In the genomic region with DNA sequence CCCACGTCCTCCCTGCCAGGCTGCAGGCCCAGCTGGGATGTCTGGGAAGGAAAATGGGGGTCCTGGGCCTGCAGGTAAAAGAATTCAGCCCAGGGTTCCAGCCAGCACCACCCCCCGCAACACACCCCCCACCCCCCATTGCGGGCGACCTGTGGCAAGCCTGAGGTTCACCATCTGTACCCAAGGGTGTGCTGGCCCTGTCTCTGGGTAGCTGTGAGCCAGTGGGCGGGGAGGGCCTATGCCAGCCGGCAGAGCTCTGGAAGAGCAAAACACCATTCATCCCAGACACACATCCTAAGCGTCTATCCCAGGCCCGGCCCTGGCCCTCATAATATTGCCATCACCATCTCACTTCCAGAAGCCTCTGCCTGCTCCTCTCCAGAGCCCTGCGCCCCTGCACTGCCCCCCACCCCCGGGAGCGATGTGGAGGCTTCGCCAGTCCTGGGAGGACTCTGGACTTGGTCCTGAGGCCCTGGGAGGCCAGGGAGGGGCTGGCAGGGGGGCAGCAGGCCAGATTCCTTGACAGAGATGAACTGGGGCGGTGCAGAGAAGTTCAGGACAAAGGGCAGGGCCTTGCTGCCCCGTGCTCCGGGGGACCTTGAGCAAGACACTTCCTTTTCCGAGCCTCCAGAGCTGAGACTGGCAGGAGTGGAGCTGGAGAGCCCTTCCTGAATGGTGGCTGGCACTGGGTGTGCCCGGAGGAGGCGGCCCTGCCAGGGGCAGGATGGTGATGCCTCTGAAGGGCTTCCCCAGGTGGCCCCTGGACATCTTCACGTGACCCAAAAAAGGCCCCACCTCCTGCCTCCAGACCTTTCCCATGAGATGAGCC, we compare ENCODE assay signal across 1 cellular context.
TF ChIP-seq lines count a peak whose summit lies in the region.

No MANE protein-coding gene starts in this region.

TF ChIP-seq in GM23338, 12 proteins besides CTCF, POLR2A, EP300 and RAD21 (continued from another document):
- TF ChIP-seq, protein P1, sequence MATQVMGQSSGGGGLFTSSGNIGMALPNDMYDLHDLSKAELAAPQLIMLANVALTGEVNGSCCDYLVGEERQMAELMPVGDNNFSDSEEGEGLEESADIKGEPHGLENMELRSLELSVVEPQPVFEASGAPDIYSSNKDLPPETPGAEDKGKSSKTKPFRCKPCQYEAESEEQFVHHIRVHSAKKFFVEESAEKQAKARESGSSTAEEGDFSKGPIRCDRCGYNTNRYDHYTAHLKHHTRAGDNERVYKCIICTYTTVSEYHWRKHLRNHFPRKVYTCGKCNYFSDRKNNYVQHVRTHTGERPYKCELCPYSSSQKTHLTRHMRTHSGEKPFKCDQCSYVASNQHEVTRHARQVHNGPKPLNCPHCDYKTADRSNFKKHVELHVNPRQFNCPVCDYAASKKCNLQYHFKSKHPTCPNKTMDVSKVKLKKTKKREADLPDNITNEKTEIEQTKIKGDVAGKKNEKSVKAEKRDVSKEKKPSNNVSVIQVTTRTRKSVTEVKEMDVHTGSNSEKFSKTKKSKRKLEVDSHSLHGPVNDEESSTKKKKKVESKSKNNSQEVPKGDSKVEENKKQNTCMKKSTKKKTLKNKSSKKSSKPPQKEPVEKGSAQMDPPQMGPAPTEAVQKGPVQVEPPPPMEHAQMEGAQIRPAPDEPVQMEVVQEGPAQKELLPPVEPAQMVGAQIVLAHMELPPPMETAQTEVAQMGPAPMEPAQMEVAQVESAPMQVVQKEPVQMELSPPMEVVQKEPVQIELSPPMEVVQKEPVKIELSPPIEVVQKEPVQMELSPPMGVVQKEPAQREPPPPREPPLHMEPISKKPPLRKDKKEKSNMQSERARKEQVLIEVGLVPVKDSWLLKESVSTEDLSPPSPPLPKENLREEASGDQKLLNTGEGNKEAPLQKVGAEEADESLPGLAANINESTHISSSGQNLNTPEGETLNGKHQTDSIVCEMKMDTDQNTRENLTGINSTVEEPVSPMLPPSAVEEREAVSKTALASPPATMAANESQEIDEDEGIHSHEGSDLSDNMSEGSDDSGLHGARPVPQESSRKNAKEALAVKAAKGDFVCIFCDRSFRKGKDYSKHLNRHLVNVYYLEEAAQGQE (IDR thresholded peaks at IDR 0.05; ENCODE audit: unreplicated experiment), result no peak
- TF ChIP-seq ZNF331 (CRISPR knock-in tag; IDR thresholded peaks at IDR 0.05; ENCODE audit: low read depth) (no peak), EZH2 (IDR thresholded peaks at IDR 0.05; ENCODE audit: low read depth, unreplicated experiment) (no peak), JUNB (IDR thresholded peaks at IDR 0.05; ENCODE audit: unreplicated experiment) (no peak), ZNF114 (CRISPR knock-in tag; IDR thresholded peaks at IDR 0.05) (no peak), EZH2phosphoT487 (IDR thresholded peaks at IDR 0.05; ENCODE audit: unreplicated experiment) (no peak), NANOG (IDR thresholded peaks at IDR 0.05; ENCODE audit: borderline replicate concordance) (no peak), CREB1 (CRISPR knock-in tag; IDR thresholded peaks at IDR 0.05; ENCODE audit: low read depth) (no peak), POLR2AphosphoS5 (IDR thresholded peaks at IDR 0.05; ENCODE audit: low read depth) (no peak)
- TF ChIP-seq, protein P2, sequence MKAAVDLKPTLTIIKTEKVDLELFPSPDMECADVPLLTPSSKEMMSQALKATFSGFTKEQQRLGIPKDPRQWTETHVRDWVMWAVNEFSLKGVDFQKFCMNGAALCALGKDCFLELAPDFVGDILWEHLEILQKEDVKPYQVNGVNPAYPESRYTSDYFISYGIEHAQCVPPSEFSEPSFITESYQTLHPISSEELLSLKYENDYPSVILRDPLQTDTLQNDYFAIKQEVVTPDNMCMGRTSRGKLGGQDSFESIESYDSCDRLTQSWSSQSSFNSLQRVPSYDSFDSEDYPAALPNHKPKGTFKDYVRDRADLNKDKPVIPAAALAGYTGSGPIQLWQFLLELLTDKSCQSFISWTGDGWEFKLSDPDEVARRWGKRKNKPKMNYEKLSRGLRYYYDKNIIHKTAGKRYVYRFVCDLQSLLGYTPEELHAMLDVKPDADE (IDR thresholded peaks at IDR 0.05), result no peak
